1 cellular context compared by ENCODE assay signal in genomic region chr17:59786536-59787319, GRCh38.
TF ChIP-seq lines count a peak whose summit lies in the region.

No MANE protein-coding gene starts in this region.

TF ChIP-seq in HepG2, 621 proteins besides CTCF, POLR2A, EP300 and RAD21 (continued from another document and continues in another):
- TF ChIP-seq ZNF281 (CRISPR knock-in tag; IDR thresholded peaks at IDR 0.05; ENCODE audit: borderline replicate concordance) (peak; percentile 93), MYNN (CRISPR knock-in tag; IDR thresholded peaks at IDR 0.05; ENCODE audit: low read depth) (peak; percentile 76; the same call in 1 of the 2 replicates), GTF2F1 (IDR thresholded peaks at IDR 0.05; ENCODE audit: low read length) (peak; percentile 81; the same call in 1 of the 2 replicates), MTF1 (CRISPR knock-in tag; IDR thresholded peaks at IDR 0.05) (peak; percentile 56; the same call in 1 of the 2 replicates), ELF4 (CRISPR knock-in tag; IDR thresholded peaks at IDR 0.05; ENCODE audit: borderline replicate concordance) (peak; percentile 84; the same call in 1 of the 2 replicates), CREB1 (IDR thresholded peaks at IDR 0.05) (peak; percentile 88), CREB1 (CRISPR knock-in tag; IDR thresholded peaks at IDR 0.05) (peak; percentile 94), SOX6 (IDR thresholded peaks at IDR 0.05) (no peak), SOX6 (CRISPR knock-in tag; IDR thresholded peaks at IDR 0.05) (peak; percentile 97), CERS6 (CRISPR knock-in tag; IDR thresholded peaks at IDR 0.05) (no peak), NR2C2 (CRISPR knock-in tag; IDR thresholded peaks at IDR 0.05; ENCODE audit: borderline replicate concordance) (peak; percentile 81), RARA (CRISPR knock-in tag; IDR thresholded peaks at IDR 0.05) (peak; percentile 96), ZKSCAN8 (CRISPR knock-in tag; IDR thresholded peaks at IDR 0.05; ENCODE audit: borderline replicate concordance) (peak; percentile 97; the same call in 1 of the 2 replicates), ZFP90 (CRISPR knock-in tag; IDR thresholded peaks at IDR 0.05; ENCODE audit: borderline replicate concordance) (peak; percentile 95), TAF15 (IDR thresholded peaks at IDR 0.05; ENCODE audit: low read depth, low read length, poor library complexity, severe bottlenecking) (no peak), ZBTB3 (CRISPR knock-in tag; IDR thresholded peaks at IDR 0.05; ENCODE audit: borderline replicate concordance, low read depth) (peak; percentile 93; the same call in 1 of the 2 replicates), SALL1 (CRISPR knock-in tag; IDR thresholded peaks at IDR 0.05) (peak; percentile 93), ATM (IDR thresholded peaks at IDR 0.05; ENCODE audit: borderline replicate concordance) (no peak), STAG1 (CRISPR knock-in tag; IDR thresholded peaks at IDR 0.05) (peak; percentile 47), HIVEP1 (CRISPR knock-in tag; IDR thresholded peaks at IDR 0.05) (no peak; the same call in 1 of the 2 replicates), TEAD2 (CRISPR knock-in tag; IDR thresholded peaks at IDR 0.05) (no peak), GPN1 (CRISPR knock-in tag; IDR thresholded peaks at IDR 0.05; ENCODE audit: borderline replicate concordance) (no peak), KDM3A (CRISPR knock-in tag; IDR thresholded peaks at IDR 0.05; ENCODE audit: low read depth) (peak; percentile 91), SAFB2 (CRISPR knock-in tag; IDR thresholded peaks at IDR 0.05; ENCODE audit: borderline replicate concordance, low read depth) (no peak), NCOA2 (CRISPR knock-in tag; IDR thresholded peaks at IDR 0.05) (peak; percentile 100), SPEN (CRISPR knock-in tag; IDR thresholded peaks at IDR 0.05; ENCODE audit: low read depth) (peak; percentile 49; the same call in 1 of the 2 replicates), ZNF367 (CRISPR knock-in tag; IDR thresholded peaks at IDR 0.05; ENCODE audit: borderline replicate concordance) (peak; percentile 18; the same call in 1 of the 2 replicates), ERF (CRISPR knock-in tag; IDR thresholded peaks at IDR 0.05) (peak; percentile 99), POGZ (CRISPR knock-in tag; IDR thresholded peaks at IDR 0.05) (peak; percentile 79), ZNF460 (CRISPR knock-in tag; IDR thresholded peaks at IDR 0.05; ENCODE audit: borderline replicate concordance) (peak; percentile 46; the same call in 1 of the 2 replicates), XRCC5 (optimal IDR thresholded peaks at IDR 0.05; ENCODE audit: low read length) (peak; percentile 74), FOXC1 (CRISPR knock-in tag; IDR thresholded peaks at IDR 0.05; ENCODE audit: borderline replicate concordance) (peak; percentile 72; the same call in 1 of the 2 replicates), ETV6 (CRISPR knock-in tag; conservative IDR thresholded peaks at IDR 0.05) (peak; percentile 95), ZBTB20 (CRISPR knock-in tag; IDR thresholded peaks at IDR 0.05; ENCODE audit: borderline replicate concordance, low read depth) (peak; percentile 87; the same call in 1 of the 2 replicates), ZNF251 (CRISPR knock-in tag; IDR thresholded peaks at IDR 0.05) (no peak), SAP130 (CRISPR knock-in tag; IDR thresholded peaks at IDR 0.05; ENCODE audit: low read depth) (peak; percentile 97), ZNF432 (CRISPR knock-in tag; IDR thresholded peaks at IDR 0.05; ENCODE audit: borderline replicate concordance) (no peak), PAF1 (CRISPR knock-in tag; IDR thresholded peaks at IDR 0.05) (0 out of 2 replicates have a peak, but pooled peaks have one; percentile 42), SSRP1 (CRISPR knock-in tag; IDR thresholded peaks at IDR 0.05) (peak; percentile 92), ZNF816 (CRISPR knock-in tag; IDR thresholded peaks at IDR 0.05; ENCODE audit: borderline replicate concordance) (0 out of 2 replicates have a peak, but pooled peaks have one; percentile 76), HNF4G (IDR thresholded peaks at IDR 0.05; ENCODE audit: borderline replicate concordance, low read depth, low read length) (peak; percentile 78; the same call in 1 of the 2 replicates), HNF4G (CRISPR knock-in tag; IDR thresholded peaks at IDR 0.05; ENCODE audit: borderline replicate concordance, low read depth) (peak; percentile 79; the same call in 1 of the 2 replicates), SRF (IDR thresholded peaks at IDR 0.05; ENCODE audit: low read depth, low read length) (peak; percentile 27; the same call in 1 of the 2 replicates), NFE2L1 (CRISPR knock-in tag; IDR thresholded peaks at IDR 0.05; ENCODE audit: borderline replicate concordance) (no peak), SOX13 (IDR thresholded peaks at IDR 0.05) (peak; percentile 91; the same call in 1 of the 2 replicates), SOX13 (CRISPR knock-in tag; conservative IDR thresholded peaks at IDR 0.05 in 1 of 2, IDR thresholded peaks at IDR 0.05 in 1 of 2) (peak; percentile 68 to 94; a peak in 3 of 4 replicates), ATRX (CRISPR knock-in tag; IDR thresholded peaks at IDR 0.05; ENCODE audit: borderline replicate concordance) (no peak), TBP (CRISPR knock-in tag; IDR thresholded peaks at IDR 0.05) (no peak), NFE2L2 (IDR thresholded peaks at IDR 0.05; ENCODE audit: low read length) (0 out of 2 replicates have a peak, but pooled peaks have one; percentile 2), ZFP1 (CRISPR knock-in tag; IDR thresholded peaks at IDR 0.05) (peak; percentile 97), KLF12 (CRISPR knock-in tag; IDR thresholded peaks at IDR 0.05; ENCODE audit: borderline replicate concordance) (peak; percentile 91), ZNF597 (CRISPR knock-in tag; IDR thresholded peaks at IDR 0.05) (no peak), ZNF678 (CRISPR knock-in tag; IDR thresholded peaks at IDR 0.05) (peak; percentile 88)
- TF ChIP-seq, protein P1, sequence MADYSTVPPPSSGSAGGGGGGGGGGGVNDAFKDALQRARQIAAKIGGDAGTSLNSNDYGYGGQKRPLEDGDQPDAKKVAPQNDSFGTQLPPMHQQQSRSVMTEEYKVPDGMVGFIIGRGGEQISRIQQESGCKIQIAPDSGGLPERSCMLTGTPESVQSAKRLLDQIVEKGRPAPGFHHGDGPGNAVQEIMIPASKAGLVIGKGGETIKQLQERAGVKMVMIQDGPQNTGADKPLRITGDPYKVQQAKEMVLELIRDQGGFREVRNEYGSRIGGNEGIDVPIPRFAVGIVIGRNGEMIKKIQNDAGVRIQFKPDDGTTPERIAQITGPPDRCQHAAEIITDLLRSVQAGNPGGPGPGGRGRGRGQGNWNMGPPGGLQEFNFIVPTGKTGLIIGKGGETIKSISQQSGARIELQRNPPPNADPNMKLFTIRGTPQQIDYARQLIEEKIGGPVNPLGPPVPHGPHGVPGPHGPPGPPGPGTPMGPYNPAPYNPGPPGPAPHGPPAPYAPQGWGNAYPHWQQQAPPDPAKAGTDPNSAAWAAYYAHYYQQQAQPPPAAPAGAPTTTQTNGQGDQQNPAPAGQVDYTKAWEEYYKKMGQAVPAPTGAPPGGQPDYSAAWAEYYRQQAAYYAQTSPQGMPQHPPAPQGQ (CRISPR knock-in tag; IDR thresholded peaks at IDR 0.05; ENCODE audit: borderline replicate concordance): no peak
- TF ChIP-seq, protein P2, sequence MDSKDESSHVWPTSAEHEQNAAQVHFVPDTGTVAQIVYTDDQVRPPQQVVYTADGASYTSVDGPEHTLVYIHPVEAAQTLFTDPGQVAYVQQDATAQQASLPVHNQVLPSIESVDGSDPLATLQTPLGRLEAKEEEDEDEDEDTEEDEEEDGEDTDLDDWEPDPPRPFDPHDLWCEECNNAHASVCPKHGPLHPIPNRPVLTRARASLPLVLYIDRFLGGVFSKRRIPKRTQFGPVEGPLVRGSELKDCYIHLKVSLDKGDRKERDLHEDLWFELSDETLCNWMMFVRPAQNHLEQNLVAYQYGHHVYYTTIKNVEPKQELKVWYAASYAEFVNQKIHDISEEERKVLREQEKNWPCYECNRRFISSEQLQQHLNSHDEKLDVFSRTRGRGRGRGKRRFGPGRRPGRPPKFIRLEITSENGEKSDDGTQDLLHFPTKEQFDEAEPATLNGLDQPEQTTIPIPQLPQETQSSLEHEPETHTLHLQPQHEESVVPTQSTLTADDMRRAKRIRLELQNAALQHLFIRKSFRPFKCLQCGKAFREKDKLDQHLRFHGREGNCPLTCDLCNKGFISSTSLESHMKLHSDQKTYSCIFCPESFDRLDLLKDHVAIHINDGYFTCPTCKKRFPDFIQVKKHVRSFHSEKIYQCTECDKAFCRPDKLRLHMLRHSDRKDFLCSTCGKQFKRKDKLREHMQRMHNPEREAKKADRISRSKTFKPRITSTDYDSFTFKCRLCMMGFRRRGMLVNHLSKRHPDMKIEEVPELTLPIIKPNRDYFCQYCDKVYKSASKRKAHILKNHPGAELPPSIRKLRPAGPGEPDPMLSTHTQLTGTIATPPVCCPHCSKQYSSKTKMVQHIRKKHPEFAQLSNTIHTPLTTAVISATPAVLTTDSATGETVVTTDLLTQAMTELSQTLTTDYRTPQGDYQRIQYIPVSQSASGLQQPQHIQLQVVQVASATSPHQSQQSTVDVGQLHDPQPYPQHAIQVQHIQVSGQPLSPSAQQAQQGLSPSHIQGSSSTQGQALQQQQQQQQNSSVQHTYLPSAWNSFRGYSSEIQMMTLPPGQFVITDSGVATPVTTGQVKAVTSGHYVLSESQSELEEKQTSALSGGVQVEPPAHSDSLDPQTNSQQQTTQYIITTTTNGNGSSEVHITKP (CRISPR knock-in tag; IDR thresholded peaks at IDR 0.05; ENCODE audit: low read depth): peak; percentile 92
- TF ChIP-seq, protein P3, sequence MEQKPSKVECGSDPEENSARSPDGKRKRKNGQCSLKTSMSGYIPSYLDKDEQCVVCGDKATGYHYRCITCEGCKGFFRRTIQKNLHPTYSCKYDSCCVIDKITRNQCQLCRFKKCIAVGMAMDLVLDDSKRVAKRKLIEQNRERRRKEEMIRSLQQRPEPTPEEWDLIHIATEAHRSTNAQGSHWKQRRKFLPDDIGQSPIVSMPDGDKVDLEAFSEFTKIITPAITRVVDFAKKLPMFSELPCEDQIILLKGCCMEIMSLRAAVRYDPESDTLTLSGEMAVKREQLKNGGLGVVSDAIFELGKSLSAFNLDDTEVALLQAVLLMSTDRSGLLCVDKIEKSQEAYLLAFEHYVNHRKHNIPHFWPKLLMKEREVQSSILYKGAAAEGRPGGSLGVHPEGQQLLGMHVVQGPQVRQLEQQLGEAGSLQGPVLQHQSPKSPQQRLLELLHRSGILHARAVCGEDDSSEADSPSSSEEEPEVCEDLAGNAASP (CRISPR knock-in tag; IDR thresholded peaks at IDR 0.05; ENCODE audit: borderline replicate concordance): peak; percentile 99
- TF ChIP-seq, protein P4, sequence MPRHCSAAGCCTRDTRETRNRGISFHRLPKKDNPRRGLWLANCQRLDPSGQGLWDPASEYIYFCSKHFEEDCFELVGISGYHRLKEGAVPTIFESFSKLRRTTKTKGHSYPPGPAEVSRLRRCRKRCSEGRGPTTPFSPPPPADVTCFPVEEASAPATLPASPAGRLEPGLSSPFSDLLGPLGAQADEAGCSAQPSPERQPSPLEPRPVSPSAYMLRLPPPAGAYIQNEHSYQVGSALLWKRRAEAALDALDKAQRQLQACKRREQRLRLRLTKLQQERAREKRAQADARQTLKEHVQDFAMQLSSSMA (CRISPR knock-in tag; IDR thresholded peaks at IDR 0.05): peak; percentile 84; the same call in 1 of the 2 replicates
- TF ChIP-seq, protein P5, sequence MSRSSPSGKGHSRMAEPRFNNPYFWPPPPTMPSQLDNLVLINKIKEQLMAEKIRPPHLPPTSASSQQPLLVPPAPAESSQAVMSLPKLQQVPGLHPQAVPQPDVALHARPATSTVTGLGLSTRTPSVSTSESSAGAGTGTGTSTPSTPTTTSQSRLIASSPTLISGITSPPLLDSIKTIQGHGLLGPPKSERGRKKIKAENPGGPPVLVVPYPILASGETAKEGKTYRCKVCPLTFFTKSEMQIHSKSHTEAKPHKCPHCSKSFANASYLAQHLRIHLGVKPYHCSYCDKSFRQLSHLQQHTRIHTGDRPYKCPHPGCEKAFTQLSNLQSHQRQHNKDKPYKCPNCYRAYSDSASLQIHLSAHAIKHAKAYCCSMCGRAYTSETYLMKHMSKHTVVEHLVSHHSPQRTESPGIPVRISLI (CRISPR knock-in tag; IDR thresholded peaks at IDR 0.05; ENCODE audit: borderline replicate concordance): peak; percentile 86
